8 cellular contexts compared by ENCODE assay signal in genomic region chr17:47650525-47651522, GRCh38. TPM values are rescaled to one million over a fixed set of nuclear protein-coding genes. Genes with fewer than 3 reads are reported as not detected.
A peak's percentile ranks its signal among the peaks of the same experiment; 100 is the strongest.
DNase-seq lines count a peak whose midpoint lies in the region; ATAC-seq and TF ChIP-seq lines count a peak whose summit lies in the region.

No MANE protein-coding gene starts in this region.

- no peak for TF ChIP-seq CTCF in ovary (IDR thresholded peaks at IDR 0.05)

- DNase-seq in GM03348 (ENCODE audit: low spot score) (peak; percentile 96), NCI-H1105 (lab: John Stamatoyannopoulos, UW) (peak; percentile 94), SKM-1 treated with dmso at 0.1 percent for 144 hours (lab: John Stamatoyannopoulos, UW; ENCODE audit: unreplicated experiment) (peak; percentile 90), Right ventricle myocardium superior (peak; percentile 97), ovary (peak; percentile 93 to 96 (median 95))
- peak; percentile 92 for DNase-seq in activated naive CD8-positive, alpha-beta T cell treated with anti-CD3 and anti-CD28 coated beads, Interleukin-2, amount 10 ng/mL, durations not matched to agents 7 days and 5 days

- intact Hi-C loops in Right ventricle myocardium superior (cut with DNase I) = no loop called here
- intact Hi-C loops in ovary (cut with DNase I) = no loop called here

- H3K36me3 ChIP-seq in ovary = no peaks in the 10 kb centered on the region
- peaks cover 24% of the 10 kb centered on the region for H3K36me3 ChIP-seq in thymus (ENCODE audit: control insufficient read depth, insufficient read depth)

- H3K27me3 ChIP-seq in ovary = no peaks in the 10 kb centered on the region
- H3K27me3 ChIP-seq in thymus (ENCODE audit: control insufficient read depth, insufficient read depth) = no peaks in the 10 kb centered on the region

- H3K9me3 ChIP-seq in ovary = no peaks in the 10 kb centered on the region
- H3K9me3 ChIP-seq in thymus (ENCODE audit: control insufficient read depth) = no peaks in the 10 kb centered on the region

- H3K4me3 ChIP-seq in ovary (peak overlapping the region; percentile 53), thymus (ENCODE audit: low read length) (peak overlapping the region; percentile 95)

- peaks cover 3% of the 10 kb centered on the region for H3K4me1 ChIP-seq in ovary (ENCODE audit: insufficient read depth)
- H3K4me1 ChIP-seq in thymus (ENCODE audit: control insufficient read depth, insufficient read depth, low read length) = peaks cover 6% of the 10 kb centered on the region

- ATAC-seq in HG02588 (IDR thresholded peaks at IDR 0.05; ENCODE audit: unreplicated experiment) (peak; percentile 48), Right ventricle myocardium superior (ENCODE audit: poor library complexity) (peak; percentile 77)
- ATAC-seq in activated naive CD8-positive, alpha-beta T cell treated with anti-CD3 and anti-CD28 coated beads, Interleukin-2, amount 10 ng/mL, durations not matched to agents 7 days and 5 days (ENCODE audit: low read depth) = peak; percentile 28

- WGBS in ovary, 3 donors = 1% methylated on average over 15 to 39 of the region's 39 CpGs
- 2% methylated on average over 39 of the region's 39 CpGs for WGBS in thymus

- H3K4me3 Mint-ChIP-seq in activated naive CD8-positive, alpha-beta T cell treated with anti-CD3 and anti-CD28 coated beads, Interleukin-2, amount 10 ng/mL, durations not matched to agents 7 days and 5 days = peak overlapping the region; percentile 92

- H3K4me1 Mint-ChIP-seq in activated naive CD8-positive, alpha-beta T cell treated with anti-CD3 and anti-CD28 coated beads, Interleukin-2, amount 10 ng/mL, durations not matched to agents 7 days and 5 days = peaks cover 51% of the 10 kb centered on the region

- H3K27me3 Mint-ChIP-seq in activated naive CD8-positive, alpha-beta T cell treated with anti-CD3 and anti-CD28 coated beads, Interleukin-2, amount 10 ng/mL, durations not matched to agents 7 days and 5 days = no peaks in the 10 kb centered on the region

- no peaks in the 10 kb centered on the region for H3K9me3 Mint-ChIP-seq in activated naive CD8-positive, alpha-beta T cell treated with anti-CD3 and anti-CD28 coated beads, Interleukin-2, amount 10 ng/mL, durations not matched to agents 7 days and 5 days

- POLR2A ChIA-PET in activated naive CD8-positive, alpha-beta T cell treated with anti-CD3 and anti-CD28 coated beads, Interleukin-2, amount 10 ng/mL, durations not matched to agents 7 days and 5 days (lab: Charles Lee) = interaction anchor here (0.6 to 4.9 kb wide), 10 partner anchors 8 to 185 kb away, joined by 3 to 39 read pairs (median 8); partner anchors contain the start of gene TBX21

- H3K36me3 Mint-ChIP-seq in activated naive CD8-positive, alpha-beta T cell treated with anti-CD3 and anti-CD28 coated beads, Interleukin-2, amount 10 ng/mL, durations not matched to agents 7 days and 5 days = peaks cover 41% of the 10 kb centered on the region

- no peak for TF ChIP-seq EP300 in ovary (IDR thresholded peaks at IDR 0.05)

- peak overlapping the region; percentile 55 for H3K27ac Mint-ChIP-seq in activated naive CD8-positive, alpha-beta T cell treated with anti-CD3 and anti-CD28 coated beads, Interleukin-2, amount 10 ng/mL, durations not matched to agents 7 days and 5 days

- no peak for TF ChIP-seq POLR2A in ovary (IDR thresholded peaks at IDR 0.05)

- peak overlapping the region; percentile 85 to 91 for H3K27ac ChIP-seq in ovary
- peak overlapping the region; percentile 93 for H3K27ac ChIP-seq in thymus (ENCODE audit: low read depth)

RNA-seq across cellular contexts. Expression of gene KPNB1, which starts 1.1 kb away (rescaled TPM):
- 100 to 1,000 TPM; 335 TPM for total RNA-seq in activated naive CD8-positive, alpha-beta T cell treated with anti-CD3 and anti-CD28 coated beads, Interleukin-2, amount 10 ng/mL, durations not matched to agents 7 days and 5 days
- total RNA-seq in Right ventricle myocardium superior = 160 TPM
- total RNA-seq in ovary = 100 to 1,000 TPM; 119 to 346 (median 256) TPM
- polyA plus RNA-seq in ovary = 100 to 1,000 TPM in 1 of 2 donors, 10 to 100 TPM in 1; 63.4 to 236 TPM
- 91.3 TPM for polyA plus RNA-seq in thymus

RNA-seq across cellular contexts. Expression of gene TBKBP1, which starts 43.1 kb away (rescaled TPM):
- 1 to 10 TPM; 8.0 to 8.9 TPM for total RNA-seq in activated naive CD8-positive, alpha-beta T cell treated with anti-CD3 and anti-CD28 coated beads, Interleukin-2, amount 10 ng/mL, durations not matched to agents 7 days and 5 days
- total RNA-seq in Right ventricle myocardium superior (16.3 TPM), ovary (10 to 100 TPM in 5 of 7 donors, 1 to 10 TPM in 2; 6.0 to 28.8 (median 22.8) TPM)
- polyA plus RNA-seq in ovary (10 to 100 TPM; 10.4 to 24.0 TPM), thymus (9.5 TPM)

Comparison
In these comparisons a context has a peak if more than half of its experiments do, and no peak if none do; other contexts are left out.
1. Peak in every context shown above with its lines: DNase-seq, ATAC-seq, H3K4me3 ChIP-seq and H3K27ac ChIP-seq.